ENCODE assay signal across 8 cellular contexts in genomic region chr10:91220194-91220953, GRCh38. TPM values are rescaled to one million over a fixed set of nuclear protein-coding genes. Genes with fewer than 3 reads are reported as not detected.
A peak's percentile ranks its signal among the peaks of the same experiment; 100 is the strongest.
DNase-seq lines count a peak whose midpoint lies in the region; ATAC-seq lines count a peak whose summit lies in the region.

PCGF5 (plus strand) TSS chr10:91220663; CDS start chr10:91222872, 2,209 bp downstream.

- ATAC-seq in GM18907 (IDR thresholded peaks at IDR 0.05; ENCODE audit: unreplicated experiment) (peak; percentile 94), HG03139 (IDR thresholded peaks at IDR 0.05; ENCODE audit: unreplicated experiment) (peak; percentile 95)

- peak; percentile 99 for DNase-seq in AG20443 (ENCODE audit: low spot score)
- peak; percentile 51 for DNase-seq in NCI-H345 treated with DMSO at 0.1 percent for 48 hours (lab: John Stamatoyannopoulos, UW; ENCODE audit: unreplicated experiment)
- peak; percentile 82 to 83 for DNase-seq in activated CD4-positive, alpha-beta T cell treated with anti-CD3 and anti-CD28 coated beads for 24 hours (ENCODE audit: low read depth in 2 of 2)
- DNase-seq in cerebellum (ENCODE audit: low spot score) = peak; percentile 88
- DNase-seq in kidney glomerular epithelial cell (lab: John Stamatoyannopoulos, UW) = peak; percentile 75
- DNase-seq in stimulated activated CD4-positive, alpha-beta T cell treated with anti-CD3 and anti-CD28 coated beads, Interleukin-15, amount 100 ng/mL, for 48 hours (ENCODE audit: low read depth in 2 of 2) = peak; percentile 77 to 88

RNA-seq across cellular contexts. Expression of gene PCGF5, which starts in this region (rescaled TPM):
- 19.6 TPM for total RNA-seq in cerebellum

Comparison
In these comparisons a context has a peak if more than half of its experiments do, and no peak if none do; other contexts are left out.
1. Peak in every context shown above with its lines: DNase-seq and ATAC-seq.